ENCODE assay signal across 7 cellular contexts in genomic region chr10:34127676-34128075, GRCh38.
"Had no signal": no experiment of that assay in that cellular context is flagged by ENCODE, and none has a peak within 500 bp of the region (broad histone marks: within the 10 kb centered on the region; RNA-seq: fewer than 3 reads in every experiment).

No MANE protein-coding gene starts in this region.

- H3K4me3 ChIP-seq: GM23248, K562 had no signal

- DNase-seq: GM23248, GOT3, H7, HCEC 1CT, IMR-90 had no signal

- FAIRE-seq: K562 had no signal

- ATAC-seq: K562 had no signal

- H3K27ac ChIP-seq: GM23248, HL-60 had no signal
